31 cellular contexts compared by ENCODE assay signal in the genomic region with DNA sequence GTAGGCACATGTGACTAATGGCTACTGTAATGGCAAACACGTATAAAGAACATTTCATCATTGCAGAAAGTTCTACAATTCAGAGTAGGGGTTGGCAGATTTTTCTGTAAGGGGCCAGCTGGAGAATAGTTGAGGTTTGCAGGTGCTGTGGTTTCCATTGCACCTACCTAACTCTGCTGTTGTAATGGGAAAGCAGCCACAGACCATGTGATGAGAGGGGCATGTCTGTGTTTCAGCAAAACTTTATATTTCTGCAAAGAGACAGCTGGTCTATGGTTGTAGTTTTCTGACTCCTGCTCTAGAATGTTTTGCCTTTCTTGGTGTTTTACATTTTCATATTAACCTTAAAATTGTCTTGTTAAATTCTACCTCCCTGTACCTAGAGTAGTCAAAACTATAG.
"Had no signal": no experiment of that assay in that cellular context is flagged by ENCODE, and none has a peak within 500 bp of the region (broad histone marks: within the 10 kb centered on the region; RNA-seq: fewer than 3 reads in every experiment).

No MANE protein-coding gene starts in this region.

- H3K9me3 Mint-ChIP-seq: effector memory CD8-positive, alpha-beta T cell; nephron; stimulated activated effector memory CD8-positive, alpha-beta T cell treated with anti-CD3 and anti-CD28 coated beads, Interleukin-12 subunit alpha, Interleukin-12 subunit beta, amount 100 ng/mL, for 72 hours; stimulated activated naive CD8-positive, alpha-beta T cell treated with anti-CD3 and anti-CD28 coated beads, Interleukin-15, amount 100 ng/mL, for 72 hours; T-helper 1 cell treated with Interleukin-12 subunit alpha and Interleukin-12 subunit beta and Interleukin-4 antibody, amounts not matched to agents 30 μg/mL and 1 μg/mL, for 36 hours had no signal

- H3K27ac Mint-ChIP-seq: activated naive CD8-positive, alpha-beta T cell; stimulated activated effector memory CD8-positive, alpha-beta T cell treated with anti-CD3 and anti-CD28 coated beads, Interleukin-12 subunit alpha, Interleukin-12 subunit beta, amount 100 ng/mL, for 72 hours; T-helper 1 cell treated with Interleukin-12 subunit alpha and Interleukin-12 subunit beta and Interleukin-4 antibody, amounts not matched to agents 30 μg/mL and 1 μg/mL, for 36 hours had no signal

- H3K4me3 Mint-ChIP-seq: activated naive CD8-positive, alpha-beta T cell; effector memory CD8-positive, alpha-beta T cell; nephron; stimulated activated effector memory CD8-positive, alpha-beta T cell treated with anti-CD3 and anti-CD28 coated beads, Interleukin-12 subunit alpha, Interleukin-12 subunit beta, amount 100 ng/mL, for 72 hours; stimulated activated naive CD8-positive, alpha-beta T cell treated with anti-CD3 and anti-CD28 coated beads, Interleukin-15, amount 100 ng/mL, for 72 hours; T-helper 1 cell treated with Interleukin-12 subunit alpha and Interleukin-12 subunit beta and Interleukin-4 antibody, amounts not matched to agents 30 μg/mL and 1 μg/mL, for 36 hours had no signal

- H3K27me3 ChIP-seq: brain microvascular endothelial cell, gastroesophageal sphincter, pancreas, suprapubic skin, tibial nerve had no signal

- H3K36me3 ChIP-seq: prostate gland had no signal

- H3K27ac ChIP-seq: brain microvascular endothelial cell, gastroesophageal sphincter, pancreas, prostate gland, skin epidermis, suprapubic skin, tibial nerve, WERI-Rb-1 had no signal

- ATAC-seq: activated CD4-positive, CD25-positive, alpha-beta regulatory T cell treated with anti-CD3 and anti-CD28 coated beads, Interleukin-2, amount 50 U/mL, for 24 hours; effector memory CD8-positive, alpha-beta T cell; gastroesophageal sphincter; left cardiac atrium; left ventricle myocardium superior; pancreas; sciatic nerve; stimulated activated effector memory CD8-positive, alpha-beta T cell treated with anti-CD3 and anti-CD28 coated beads, Interleukin-12 subunit alpha, Interleukin-12 subunit beta, amount 100 ng/mL, for 72 hours; stimulated activated naive CD8-positive, alpha-beta T cell treated with anti-CD3 and anti-CD28 coated beads, Interleukin-15, amount 100 ng/mL, for 72 hours had no signal

- DNase-seq: activated CD4-positive, alpha-beta T cell treated with anti-CD3 and anti-CD28 coated beads for 48 hours; activated CD4-positive, alpha-beta T cell treated with anti-CD3 and anti-CD28 coated beads, Interleukin-2, amount 50 U/mL, for 48 hours; activated CD8-positive, alpha-beta memory T cell treated with anti-CD3 and anti-CD28 coated beads, Interleukin-2, amount 50 U/mL, for 48 hours; activated effector memory CD4-positive, alpha-beta T cell treated with Interleukin-2 at 50 U/mL for 16 hours; activated naive CD4-positive, alpha-beta T cell treated with Interleukin-2 at 50 U/mL for 16 hours; amniotic stem cell; brain microvascular endothelial cell; cortex of kidney; effector memory CD8-positive, alpha-beta T cell; head of caudate nucleus; hippocampal formation; left cardiac atrium; left ventricle myocardium superior; pancreas; retina; stimulated activated CD4-positive, alpha-beta T cell treated with anti-CD3 and anti-CD28 coated beads, Interleukin-12 subunit alpha, Interleukin-12 subunit beta, amount 100 ng/mL, for 4 hours; stimulated activated CD4-positive, alpha-beta T cell treated with anti-CD3 and anti-CD28 coated beads, Interleukin-4, amount 100 ng/mL, for 1 hour; stimulated activated naive CD8-positive, alpha-beta T cell treated with anti-CD3 and anti-CD28 coated beads, Interleukin-15, amount 100 ng/mL, for 72 hours; T-helper 9 cell; WERI-Rb-1 had no signal

- H3K27me3 Mint-ChIP-seq: activated naive CD8-positive, alpha-beta T cell; effector memory CD8-positive, alpha-beta T cell; stimulated activated naive CD8-positive, alpha-beta T cell treated with anti-CD3 and anti-CD28 coated beads, Interleukin-15, amount 100 ng/mL, for 72 hours had no signal

- H3K9me3 ChIP-seq: gastroesophageal sphincter, pancreas, prostate gland, suprapubic skin, tibial nerve had no signal
